In the genomic region with DNA sequence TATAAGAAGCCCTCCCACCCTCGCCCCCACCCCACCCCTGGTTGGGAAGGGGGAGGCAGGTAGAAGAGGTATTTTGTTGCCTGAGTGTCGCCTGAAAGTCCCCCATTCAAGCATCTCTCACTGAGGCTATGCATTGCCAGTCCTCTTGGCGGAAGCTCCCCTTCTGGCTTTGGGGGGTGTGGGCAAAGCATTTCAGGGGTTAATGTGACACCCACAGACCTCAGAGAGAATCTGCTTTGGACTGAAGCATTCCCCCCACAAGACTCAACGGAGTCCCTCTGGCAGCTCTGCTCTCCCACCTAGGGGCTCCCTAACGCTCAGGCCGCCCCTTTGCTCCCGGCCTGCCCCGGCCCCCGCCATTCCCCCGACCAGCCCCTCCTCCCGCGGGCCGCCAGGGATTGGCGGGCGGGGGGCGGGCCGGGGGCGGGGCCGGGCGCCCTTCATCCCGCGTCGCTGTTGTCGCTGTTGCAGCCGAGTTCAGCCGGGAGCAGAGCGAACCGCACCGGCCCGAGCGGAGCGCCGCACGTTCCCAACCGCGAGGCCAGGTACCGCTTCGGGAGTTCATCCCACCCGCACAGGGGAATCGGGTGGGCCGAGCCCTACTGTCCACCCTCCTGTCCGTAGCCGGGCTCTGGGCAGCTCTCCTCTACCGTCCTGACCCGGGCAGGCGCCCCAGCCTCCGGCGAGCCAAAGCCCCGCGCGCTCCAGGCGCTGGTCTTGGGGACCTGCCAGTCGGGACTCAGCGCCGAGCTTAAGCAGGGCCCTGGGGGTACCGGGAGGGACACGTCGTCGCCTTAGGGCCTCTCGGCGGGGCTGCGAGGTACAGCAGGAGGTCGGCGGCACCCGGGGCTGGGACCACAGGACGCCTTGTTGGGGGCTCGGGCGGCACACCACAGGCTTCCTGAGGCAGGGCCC, we compare ENCODE assay signal across 1 cellular context.
A peak's percentile ranks its signal among the peaks of the same experiment; 100 is the strongest.
TF ChIP-seq lines count a peak whose summit lies in the region.

A gene (plus strand): TSS at position 468 of the 915 bp plus-strand sequence. CDS start 8,929 bp downstream, outside the sequence.

TF ChIP-seq in HepG2, 621 proteins besides CTCF, POLR2A, EP300 and RAD21 (continued from another document and continues in another):
- no peak for TF ChIP-seq ZFP37 (CRISPR knock-in tag; IDR thresholded peaks at IDR 0.05; ENCODE audit: borderline replicate concordance)
- TF ChIP-seq, protein P1, sequence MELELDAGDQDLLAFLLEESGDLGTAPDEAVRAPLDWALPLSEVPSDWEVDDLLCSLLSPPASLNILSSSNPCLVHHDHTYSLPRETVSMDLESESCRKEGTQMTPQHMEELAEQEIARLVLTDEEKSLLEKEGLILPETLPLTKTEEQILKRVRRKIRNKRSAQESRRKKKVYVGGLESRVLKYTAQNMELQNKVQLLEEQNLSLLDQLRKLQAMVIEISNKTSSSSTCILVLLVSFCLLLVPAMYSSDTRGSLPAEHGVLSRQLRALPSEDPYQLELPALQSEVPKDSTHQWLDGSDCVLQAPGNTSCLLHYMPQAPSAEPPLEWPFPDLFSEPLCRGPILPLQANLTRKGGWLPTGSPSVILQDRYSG (CRISPR knock-in tag; IDR thresholded peaks at IDR 0.05), result no peak
- 0 out of 2 replicates have a peak, but pooled peaks have one; percentile 46 for TF ChIP-seq ZNF543 (CRISPR knock-in tag; IDR thresholded peaks at IDR 0.05)
- peak; percentile 17; the same call in 1 of the 2 replicates for TF ChIP-seq ZNF572 (CRISPR knock-in tag; IDR thresholded peaks at IDR 0.05)
- TF ChIP-seq ZNF33A (CRISPR knock-in tag; IDR thresholded peaks at IDR 0.05; ENCODE audit: borderline replicate concordance), result 0 out of 2 replicates have a peak, but pooled peaks have one; percentile 87
- TF ChIP-seq, protein P2, sequence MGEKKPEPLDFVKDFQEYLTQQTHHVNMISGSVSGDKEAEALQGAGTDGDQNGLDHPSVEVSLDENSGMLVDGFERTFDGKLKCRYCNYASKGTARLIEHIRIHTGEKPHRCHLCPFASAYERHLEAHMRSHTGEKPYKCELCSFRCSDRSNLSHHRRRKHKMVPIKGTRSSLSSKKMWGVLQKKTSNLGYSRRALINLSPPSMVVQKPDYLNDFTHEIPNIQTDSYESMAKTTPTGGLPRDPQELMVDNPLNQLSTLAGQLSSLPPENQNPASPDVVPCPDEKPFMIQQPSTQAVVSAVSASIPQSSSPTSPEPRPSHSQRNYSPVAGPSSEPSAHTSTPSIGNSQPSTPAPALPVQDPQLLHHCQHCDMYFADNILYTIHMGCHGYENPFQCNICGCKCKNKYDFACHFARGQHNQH (CRISPR knock-in tag; IDR thresholded peaks at IDR 0.05), result peak; percentile 35; the same call in 1 of the 2 replicates
- TF ChIP-seq, protein P3, sequence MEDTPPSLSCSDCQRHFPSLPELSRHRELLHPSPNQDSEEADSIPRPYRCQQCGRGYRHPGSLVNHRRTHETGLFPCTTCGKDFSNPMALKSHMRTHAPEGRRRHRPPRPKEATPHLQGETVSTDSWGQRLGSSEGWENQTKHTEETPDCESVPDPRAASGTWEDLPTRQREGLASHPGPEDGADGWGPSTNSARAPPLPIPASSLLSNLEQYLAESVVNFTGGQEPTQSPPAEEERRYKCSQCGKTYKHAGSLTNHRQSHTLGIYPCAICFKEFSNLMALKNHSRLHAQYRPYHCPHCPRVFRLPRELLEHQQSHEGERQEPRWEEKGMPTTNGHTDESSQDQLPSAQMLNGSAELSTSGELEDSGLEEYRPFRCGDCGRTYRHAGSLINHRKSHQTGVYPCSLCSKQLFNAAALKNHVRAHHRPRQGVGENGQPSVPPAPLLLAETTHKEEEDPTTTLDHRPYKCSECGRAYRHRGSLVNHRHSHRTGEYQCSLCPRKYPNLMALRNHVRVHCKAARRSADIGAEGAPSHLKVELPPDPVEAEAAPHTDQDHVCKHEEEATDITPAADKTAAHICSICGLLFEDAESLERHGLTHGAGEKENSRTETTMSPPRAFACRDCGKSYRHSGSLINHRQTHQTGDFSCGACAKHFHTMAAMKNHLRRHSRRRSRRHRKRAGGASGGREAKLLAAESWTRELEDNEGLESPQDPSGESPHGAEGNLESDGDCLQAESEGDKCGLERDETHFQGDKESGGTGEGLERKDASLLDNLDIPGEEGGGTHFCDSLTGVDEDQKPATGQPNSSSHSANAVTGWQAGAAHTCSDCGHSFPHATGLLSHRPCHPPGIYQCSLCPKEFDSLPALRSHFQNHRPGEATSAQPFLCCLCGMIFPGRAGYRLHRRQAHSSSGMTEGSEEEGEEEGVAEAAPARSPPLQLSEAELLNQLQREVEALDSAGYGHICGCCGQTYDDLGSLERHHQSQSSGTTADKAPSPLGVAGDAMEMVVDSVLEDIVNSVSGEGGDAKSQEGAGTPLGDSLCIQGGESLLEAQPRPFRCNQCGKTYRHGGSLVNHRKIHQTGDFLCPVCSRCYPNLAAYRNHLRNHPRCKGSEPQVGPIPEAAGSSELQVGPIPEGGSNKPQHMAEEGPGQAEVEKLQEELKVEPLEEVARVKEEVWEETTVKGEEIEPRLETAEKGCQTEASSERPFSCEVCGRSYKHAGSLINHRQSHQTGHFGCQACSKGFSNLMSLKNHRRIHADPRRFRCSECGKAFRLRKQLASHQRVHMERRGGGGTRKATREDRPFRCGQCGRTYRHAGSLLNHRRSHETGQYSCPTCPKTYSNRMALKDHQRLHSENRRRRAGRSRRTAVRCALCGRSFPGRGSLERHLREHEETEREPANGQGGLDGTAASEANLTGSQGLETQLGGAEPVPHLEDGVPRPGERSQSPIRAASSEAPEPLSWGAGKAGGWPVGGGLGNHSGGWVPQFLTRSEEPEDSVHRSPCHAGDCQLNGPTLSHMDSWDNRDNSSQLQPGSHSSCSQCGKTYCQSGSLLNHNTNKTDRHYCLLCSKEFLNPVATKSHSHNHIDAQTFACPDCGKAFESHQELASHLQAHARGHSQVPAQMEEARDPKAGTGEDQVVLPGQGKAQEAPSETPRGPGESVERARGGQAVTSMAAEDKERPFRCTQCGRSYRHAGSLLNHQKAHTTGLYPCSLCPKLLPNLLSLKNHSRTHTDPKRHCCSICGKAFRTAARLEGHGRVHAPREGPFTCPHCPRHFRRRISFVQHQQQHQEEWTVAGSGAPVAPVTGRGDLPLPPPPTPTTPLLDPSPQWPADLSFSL (CRISPR knock-in tag; IDR thresholded peaks at IDR 0.05), result no peak
- TF ChIP-seq ZNF564 (CRISPR knock-in tag; IDR thresholded peaks at IDR 0.05), result 0 out of 2 replicates have a peak, but pooled peaks have one; percentile 44
- TF ChIP-seq, protein P4, sequence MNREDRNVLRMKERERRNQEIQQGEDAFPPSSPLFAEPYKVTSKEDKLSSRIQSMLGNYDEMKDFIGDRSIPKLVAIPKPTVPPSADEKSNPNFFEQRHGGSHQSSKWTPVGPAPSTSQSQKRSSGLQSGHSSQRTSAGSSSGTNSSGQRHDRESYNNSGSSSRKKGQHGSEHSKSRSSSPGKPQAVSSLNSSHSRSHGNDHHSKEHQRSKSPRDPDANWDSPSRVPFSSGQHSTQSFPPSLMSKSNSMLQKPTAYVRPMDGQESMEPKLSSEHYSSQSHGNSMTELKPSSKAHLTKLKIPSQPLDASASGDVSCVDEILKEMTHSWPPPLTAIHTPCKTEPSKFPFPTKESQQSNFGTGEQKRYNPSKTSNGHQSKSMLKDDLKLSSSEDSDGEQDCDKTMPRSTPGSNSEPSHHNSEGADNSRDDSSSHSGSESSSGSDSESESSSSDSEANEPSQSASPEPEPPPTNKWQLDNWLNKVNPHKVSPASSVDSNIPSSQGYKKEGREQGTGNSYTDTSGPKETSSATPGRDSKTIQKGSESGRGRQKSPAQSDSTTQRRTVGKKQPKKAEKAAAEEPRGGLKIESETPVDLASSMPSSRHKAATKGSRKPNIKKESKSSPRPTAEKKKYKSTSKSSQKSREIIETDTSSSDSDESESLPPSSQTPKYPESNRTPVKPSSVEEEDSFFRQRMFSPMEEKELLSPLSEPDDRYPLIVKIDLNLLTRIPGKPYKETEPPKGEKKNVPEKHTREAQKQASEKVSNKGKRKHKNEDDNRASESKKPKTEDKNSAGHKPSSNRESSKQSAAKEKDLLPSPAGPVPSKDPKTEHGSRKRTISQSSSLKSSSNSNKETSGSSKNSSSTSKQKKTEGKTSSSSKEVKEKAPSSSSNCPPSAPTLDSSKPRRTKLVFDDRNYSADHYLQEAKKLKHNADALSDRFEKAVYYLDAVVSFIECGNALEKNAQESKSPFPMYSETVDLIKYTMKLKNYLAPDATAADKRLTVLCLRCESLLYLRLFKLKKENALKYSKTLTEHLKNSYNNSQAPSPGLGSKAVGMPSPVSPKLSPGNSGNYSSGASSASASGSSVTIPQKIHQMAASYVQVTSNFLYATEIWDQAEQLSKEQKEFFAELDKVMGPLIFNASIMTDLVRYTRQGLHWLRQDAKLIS (CRISPR knock-in tag; IDR thresholded peaks at IDR 0.05), result 0 out of 2 replicates have a peak, but pooled peaks have one; percentile 49
- 0 out of 2 replicates have a peak, but pooled peaks have one; percentile 24 for TF ChIP-seq IRX3 (CRISPR knock-in tag; IDR thresholded peaks at IDR 0.05; ENCODE audit: borderline replicate concordance, low read depth)
- TF ChIP-seq ZNF383 (CRISPR knock-in tag; IDR thresholded peaks at IDR 0.05; ENCODE audit: borderline replicate concordance), result no peak
- TF ChIP-seq ZSCAN29 (CRISPR knock-in tag; conservative IDR thresholded peaks at IDR 0.05), result peak; percentile 34; the same call in 1 of the 2 replicates
- TF ChIP-seq SAP130 (CRISPR knock-in tag; IDR thresholded peaks at IDR 0.05; ENCODE audit: low read depth), result peak; percentile 49; the same call in 1 of the 2 replicates
- 0 out of 2 replicates have a peak, but pooled peaks have one; percentile 28 for TF ChIP-seq ATF7-NPFF (CRISPR knock-in tag; IDR thresholded peaks at IDR 0.05; ENCODE audit: low read depth)
- TF ChIP-seq, protein P5, sequence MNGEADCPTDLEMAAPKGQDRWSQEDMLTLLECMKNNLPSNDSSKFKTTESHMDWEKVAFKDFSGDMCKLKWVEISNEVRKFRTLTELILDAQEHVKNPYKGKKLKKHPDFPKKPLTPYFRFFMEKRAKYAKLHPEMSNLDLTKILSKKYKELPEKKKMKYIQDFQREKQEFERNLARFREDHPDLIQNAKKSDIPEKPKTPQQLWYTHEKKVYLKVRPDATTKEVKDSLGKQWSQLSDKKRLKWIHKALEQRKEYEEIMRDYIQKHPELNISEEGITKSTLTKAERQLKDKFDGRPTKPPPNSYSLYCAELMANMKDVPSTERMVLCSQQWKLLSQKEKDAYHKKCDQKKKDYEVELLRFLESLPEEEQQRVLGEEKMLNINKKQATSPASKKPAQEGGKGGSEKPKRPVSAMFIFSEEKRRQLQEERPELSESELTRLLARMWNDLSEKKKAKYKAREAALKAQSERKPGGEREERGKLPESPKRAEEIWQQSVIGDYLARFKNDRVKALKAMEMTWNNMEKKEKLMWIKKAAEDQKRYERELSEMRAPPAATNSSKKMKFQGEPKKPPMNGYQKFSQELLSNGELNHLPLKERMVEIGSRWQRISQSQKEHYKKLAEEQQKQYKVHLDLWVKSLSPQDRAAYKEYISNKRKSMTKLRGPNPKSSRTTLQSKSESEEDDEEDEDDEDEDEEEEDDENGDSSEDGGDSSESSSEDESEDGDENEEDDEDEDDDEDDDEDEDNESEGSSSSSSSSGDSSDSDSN (CRISPR knock-in tag; IDR thresholded peaks at IDR 0.05), result peak; percentile 44; the same call in 1 of the 2 replicates
- no peak for TF ChIP-seq SIX1 (CRISPR knock-in tag; IDR thresholded peaks at IDR 0.05; ENCODE audit: borderline replicate concordance)
- TF ChIP-seq ZNF768 (CRISPR knock-in tag; IDR thresholded peaks at IDR 0.05), result peak; percentile 58; the same call in 1 of the 2 replicates
- TF ChIP-seq, protein P6, sequence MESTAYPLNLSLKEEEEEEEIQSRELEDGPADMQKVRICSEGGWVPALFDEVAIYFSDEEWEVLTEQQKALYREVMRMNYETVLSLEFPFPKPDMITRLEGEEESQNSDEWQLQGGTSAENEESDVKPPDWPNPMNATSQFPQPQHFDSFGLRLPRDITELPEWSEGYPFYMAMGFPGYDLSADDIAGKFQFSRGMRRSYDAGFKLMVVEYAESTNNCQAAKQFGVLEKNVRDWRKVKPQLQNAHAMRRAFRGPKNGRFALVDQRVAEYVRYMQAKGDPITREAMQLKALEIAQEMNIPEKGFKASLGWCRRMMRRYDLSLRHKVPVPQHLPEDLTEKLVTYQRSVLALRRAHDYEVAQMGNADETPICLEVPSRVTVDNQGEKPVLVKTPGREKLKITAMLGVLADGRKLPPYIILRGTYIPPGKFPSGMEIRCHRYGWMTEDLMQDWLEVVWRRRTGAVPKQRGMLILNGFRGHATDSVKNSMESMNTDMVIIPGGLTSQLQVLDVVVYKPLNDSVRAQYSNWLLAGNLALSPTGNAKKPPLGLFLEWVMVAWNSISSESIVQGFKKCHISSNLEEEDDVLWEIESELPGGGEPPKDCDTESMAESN (CRISPR knock-in tag; conservative IDR thresholded peaks at IDR 0.05), result peak; percentile 19; the same call in 1 of the 2 replicates
- TF ChIP-seq ZNF749 (CRISPR knock-in tag; IDR thresholded peaks at IDR 0.05; ENCODE audit: borderline replicate concordance), result peak; percentile 4; the same call in 1 of the 2 replicates
- 0 out of 2 replicates have a peak, but pooled peaks have one; percentile 45 for TF ChIP-seq ZNF746 (CRISPR knock-in tag; IDR thresholded peaks at IDR 0.05)
- TF ChIP-seq SNAPC2 (CRISPR knock-in tag; IDR thresholded peaks at IDR 0.05), result 0 out of 2 replicates have a peak, but pooled peaks have one; percentile 36
- TF ChIP-seq POLR2G (IDR thresholded peaks at IDR 0.05; ENCODE audit: low read depth, low read length), result peak; percentile 61; the same call in 1 of the 2 replicates
- TF ChIP-seq SNAI1 (CRISPR knock-in tag; IDR thresholded peaks at IDR 0.05; ENCODE audit: borderline replicate concordance), result 0 out of 2 replicates have a peak, but pooled peaks have one; percentile 16
- TF ChIP-seq, protein P7, sequence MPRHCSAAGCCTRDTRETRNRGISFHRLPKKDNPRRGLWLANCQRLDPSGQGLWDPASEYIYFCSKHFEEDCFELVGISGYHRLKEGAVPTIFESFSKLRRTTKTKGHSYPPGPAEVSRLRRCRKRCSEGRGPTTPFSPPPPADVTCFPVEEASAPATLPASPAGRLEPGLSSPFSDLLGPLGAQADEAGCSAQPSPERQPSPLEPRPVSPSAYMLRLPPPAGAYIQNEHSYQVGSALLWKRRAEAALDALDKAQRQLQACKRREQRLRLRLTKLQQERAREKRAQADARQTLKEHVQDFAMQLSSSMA (CRISPR knock-in tag; IDR thresholded peaks at IDR 0.05), result no peak
- TF ChIP-seq EHMT2 (IDR thresholded peaks at IDR 0.05; ENCODE audit: borderline replicate concordance, low read depth, low read length), result no peak
- TF ChIP-seq NFRKB (IDR thresholded peaks at IDR 0.05), result no peak
- peak; percentile 60; the same call in 1 of the 2 replicates for TF ChIP-seq ZNF703 (CRISPR knock-in tag; IDR thresholded peaks at IDR 0.05; ENCODE audit: borderline replicate concordance)
- no peak for TF ChIP-seq ZNF33B (CRISPR knock-in tag; IDR thresholded peaks at IDR 0.05)
- TF ChIP-seq, protein P8, sequence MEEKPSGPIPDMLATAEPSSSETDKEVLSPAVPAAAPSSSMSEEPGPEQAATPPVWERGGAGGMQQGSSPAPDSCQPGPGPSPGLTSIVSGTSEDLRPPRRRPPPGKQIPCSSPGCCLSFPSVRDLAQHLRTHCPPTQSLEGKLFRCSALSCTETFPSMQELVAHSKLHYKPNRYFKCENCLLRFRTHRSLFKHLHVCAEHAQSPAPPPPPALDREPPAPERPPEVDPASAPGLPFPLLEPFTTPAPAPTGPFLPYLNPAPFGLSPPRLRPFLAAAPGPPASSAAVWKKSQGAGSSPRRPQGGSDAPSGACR (CRISPR knock-in tag; IDR thresholded peaks at IDR 0.05), result peak; percentile 63; the same call in 1 of the 2 replicates
